ENCODE assay signal across 8 cellular contexts in genomic region chr5:180494060-180494509, GRCh38. TPM values are rescaled to one million over a fixed set of nuclear protein-coding genes. Genes with fewer than 3 reads are reported as not detected.
DNase-seq lines count a peak whose midpoint lies in the region; ATAC-seq and TF ChIP-seq lines count a peak whose summit lies in the region.

CNOT6 (plus strand) TSS chr5:180494379; CDS start chr5:180529277, 34,898 bp downstream.

- peak within 1 kb of the TSS; percentile 88 for H3K4me3 Mint-ChIP-seq in dendritic cell treated with granulocyte-macrophage colony-stimulating factor and Interleukin-4, amounts not matched to agents 40 ng/mL and 50 ng/mL, for 4 days

- peak within 1 kb of the TSS; percentile 92 to 98 for H3K4me3 ChIP-seq in left lung

- H3K9me3 ChIP-seq in left lung: no peaks in the 10 kb centered on the region

- peaks cover 26% of the 10 kb centered on the region for H3K36me3 Mint-ChIP-seq in dendritic cell treated with granulocyte-macrophage colony-stimulating factor and Interleukin-4, amounts not matched to agents 40 ng/mL and 50 ng/mL, for 4 days (ENCODE audit: low read depth)

- ATAC-seq in GM19395 (IDR thresholded peaks at IDR 0.05; ENCODE audit: unreplicated experiment): peak; percentile 84
- ATAC-seq in HG03558 (IDR thresholded peaks at IDR 0.05; ENCODE audit: extremely low read depth, unreplicated experiment): peak; percentile 69
- peak; percentile 100 for ATAC-seq in left lung

- intact Hi-C loops in dendritic cell treated with granulocyte-macrophage colony-stimulating factor and Interleukin-4, amounts not matched to agents 40 ng/mL and 50 ng/mL, for 4 days (cut with micrococcal nuclease): loop anchor here (5.0 kb wide), 1 partner anchor 202 kb away; the partner anchor contains the start of gene MAPK9
- intact Hi-C loops in left lung (cut with DNase I): no loop called here

- H3K9me3 Mint-ChIP-seq in dendritic cell treated with granulocyte-macrophage colony-stimulating factor and Interleukin-4, amounts not matched to agents 40 ng/mL and 50 ng/mL, for 4 days: no peaks in the 10 kb centered on the region

- no peak for TF ChIP-seq CTCF in C4-2B (conservative IDR thresholded peaks at IDR 0.05)
- TF ChIP-seq CTCF in left lung (IDR thresholded peaks at IDR 0.05): no peak

- H3K36me3 ChIP-seq in left lung: no peaks in the 10 kb centered on the region

- H3K27ac ChIP-seq in C4-2B: peak within 1 kb of the TSS; percentile 90
- H3K27ac ChIP-seq in left lung: peak within 1 kb of the TSS; percentile 93 to 95

- DNase-seq in NCI-H748 (lab: John Stamatoyannopoulos, UW; ENCODE audit: unreplicated experiment) (peak; percentile 94), left lung (peak; percentile 93 to 98)
- DNase-seq in activated CD4-positive, alpha-beta T cell treated with anti-CD3 and anti-CD28 coated beads, Interleukin-2, amount 50 U/mL, for 24 hours (ENCODE audit: low read depth in 1 of 2, low spot score in 1 of 2): peak; percentile 84 to 88
- peak; percentile 89 for DNase-seq in stimulated activated CD4-positive, alpha-beta T cell treated with anti-CD3 and anti-CD28 coated beads, Interleukin-2, amount 100 ng/mL, for 4 hours (ENCODE audit: low read depth)

- no peaks in the 10 kb centered on the region for H3K27me3 ChIP-seq in left lung

- peaks cover 2 to 40% of the 10 kb centered on the region in 2 donors for H3K4me1 ChIP-seq in left lung

- peaks cover 43% of the 10 kb centered on the region for H3K4me1 Mint-ChIP-seq in dendritic cell treated with granulocyte-macrophage colony-stimulating factor and Interleukin-4, amounts not matched to agents 40 ng/mL and 50 ng/mL, for 4 days (ENCODE audit: low read depth)

- H3K27ac Mint-ChIP-seq in dendritic cell treated with granulocyte-macrophage colony-stimulating factor and Interleukin-4, amounts not matched to agents 40 ng/mL and 50 ng/mL, for 4 days: peak within 1 kb of the TSS; percentile 66

- H3K27me3 Mint-ChIP-seq in dendritic cell treated with granulocyte-macrophage colony-stimulating factor and Interleukin-4, amounts not matched to agents 40 ng/mL and 50 ng/mL, for 4 days: no peaks in the 10 kb centered on the region

RNA-seq across cellular contexts. Expression of gene CNOT6, which starts in this region (rescaled TPM):
- 10 to 100 TPM; 29.1 to 30.7 TPM for total RNA-seq in left lung

Comparison
In these comparisons a context has a peak if more than half of its experiments do, and no peak if none do; other contexts are left out.
1. Peak in every context shown above with its lines: DNase-seq, ATAC-seq, H3K4me3 ChIP-seq and H3K27ac ChIP-seq.